17 cellular contexts compared by ENCODE assay signal in genomic region chr16:72827907-72828306, GRCh38.
"Had no signal": no experiment of that assay in that cellular context is flagged by ENCODE, and none has a peak within 500 bp of the region (broad histone marks: within the 10 kb centered on the region; RNA-seq: fewer than 3 reads in every experiment).

No MANE protein-coding gene starts in this region.

- H3K4me3 Mint-ChIP-seq: activated CD4-positive, alpha-beta T cell treated with anti-CD3 and anti-CD28 coated beads for 36 hours; activated CD8-positive, alpha-beta T cell treated with anti-CD3 and anti-CD28 coated beads for 36 hours; activated naive CD8-positive, alpha-beta T cell; activated T-cell treated with anti-CD3 and anti-CD28 coated beads, Interleukin-2, amount 50 U/mL, for 4 hours; stimulated activated memory B cell treated with anti-CD40 and anti-IgM and Interleukin-4, amounts not matched to agents 10 μg/mL and 1 μg/mL and 100 μg/mL, for 72 hours; T-cell had no signal

- H3K9me3 ChIP-seq: body of pancreas, SK-N-SH, vagina had no signal

- H3K27ac Mint-ChIP-seq: activated CD4-positive, alpha-beta T cell treated with anti-CD3 and anti-CD28 coated beads for 36 hours; activated CD8-positive, alpha-beta T cell treated with anti-CD3 and anti-CD28 coated beads for 36 hours; activated naive CD8-positive, alpha-beta T cell; stimulated activated memory B cell treated with anti-CD40 and anti-IgM and Interleukin-4, amounts not matched to agents 10 μg/mL and 1 μg/mL and 100 μg/mL, for 72 hours; T-cell had no signal

- H3K27me3 ChIP-seq: body of pancreas, foreskin keratinocyte, vagina had no signal

- H3K27me3 Mint-ChIP-seq: activated CD4-positive, alpha-beta T cell treated with anti-CD3 and anti-CD28 coated beads for 36 hours; activated CD8-positive, alpha-beta T cell treated with anti-CD3 and anti-CD28 coated beads for 36 hours; activated naive CD8-positive, alpha-beta T cell; stimulated activated memory B cell treated with anti-CD40 and anti-IgM and Interleukin-4, amounts not matched to agents 10 μg/mL and 1 μg/mL and 100 μg/mL, for 72 hours had no signal

- H3K4me1 Mint-ChIP-seq: activated CD4-positive, alpha-beta T cell treated with anti-CD3 and anti-CD28 coated beads for 36 hours; stimulated activated memory B cell treated with anti-CD40 and anti-IgM and Interleukin-4, amounts not matched to agents 10 μg/mL and 1 μg/mL and 100 μg/mL, for 72 hours; T-cell had no signal

- H3K27ac ChIP-seq: body of pancreas, foreskin keratinocyte, vagina had no signal

- H3K9ac ChIP-seq: SK-N-SH had no signal

- H3K36me3 Mint-ChIP-seq: activated naive CD8-positive, alpha-beta T cell; T-cell had no signal

- H3K9me3 Mint-ChIP-seq: activated CD8-positive, alpha-beta T cell treated with anti-CD3 and anti-CD28 coated beads for 36 hours; activated T-cell treated with anti-CD3 and anti-CD28 coated beads, Interleukin-2, amount 50 U/mL, for 4 hours; stimulated activated memory B cell treated with anti-CD40 and anti-IgM and Interleukin-4, amounts not matched to agents 10 μg/mL and 1 μg/mL and 100 μg/mL, for 72 hours; T-cell had no signal

- DNase-seq: activated CD4-positive, alpha-beta T cell treated with anti-CD3 and anti-CD28 coated beads for 36 hours; activated CD8-positive, alpha-beta T cell treated with anti-CD3 and anti-CD28 coated beads for 36 hours; activated effector memory CD4-positive, alpha-beta T cell treated with anti-CD3 and anti-CD28 coated beads, Interleukin-2, amount 50 U/mL, for 16 hours; activated T-cell treated with anti-CD3 and anti-CD28 coated beads, Interleukin-2, amount 50 U/mL, for 4 hours; amygdala; body of pancreas; central memory CD4-positive, alpha-beta T cell; effector CD8-positive, alpha-beta T cell; foreskin keratinocyte; glutamatergic neuron; SK-N-SH; stimulated activated CD4-positive, alpha-beta T cell treated with anti-CD3 and anti-CD28 coated beads, Interleukin-2, amount 100 ng/mL, for 48 hours; T-cell; T1000 had no signal

- H3K4me1 ChIP-seq: foreskin keratinocyte had no signal

- H3K4me3 ChIP-seq: body of pancreas, vagina had no signal

- ATAC-seq: activated CD4-positive, alpha-beta T cell treated with anti-CD3 and anti-CD28 coated beads for 36 hours; activated CD8-positive, alpha-beta T cell treated with anti-CD3 and anti-CD28 coated beads for 36 hours; activated T-cell treated with anti-CD3 and anti-CD28 coated beads, Interleukin-2, amount 50 U/mL, for 4 hours; body of pancreas; foreskin keratinocyte; stimulated activated memory B cell treated with anti-CD40 and anti-IgM and Interleukin-4, amounts not matched to agents 10 μg/mL and 1 μg/mL and 100 μg/mL, for 72 hours; T-cell had no signal

- H3K4me2 ChIP-seq: SK-N-SH had no signal
